In genomic region chr4:106238819-106239420, GRCh38 we compare ENCODE assay signal across 8 cellular contexts.
DNase-seq lines count a peak whose midpoint lies in the region; ATAC-seq and TF ChIP-seq lines count a peak whose summit lies in the region.

No MANE protein-coding gene starts in this region.

- DNase-seq in AG09319 (ENCODE audit: extremely low read depth, low read depth), result peak; percentile 2
- no peak for DNase-seq in GM12864 (ENCODE audit: low read depth)
- DNase-seq in HCEC 1CT, result peak; percentile 14
- peak; percentile 11 for DNase-seq in LNCaP clone FGC (ENCODE audit: low read depth)
- peak; percentile 5 for DNase-seq in amniotic stem cell (lab: John Stamatoyannopoulos, UW)
- no peak for DNase-seq in left colon
- no peak for DNase-seq in NCI-H774 (lab: John Stamatoyannopoulos, UW)
- DNase-seq in superior temporal gyrus (ENCODE audit: extremely low spot score), result no peak

- ATAC-seq in left colon, result peak; percentile 84

- TF ChIP-seq CTCF in AG09319 (IDR thresholded peaks at IDR 0.05; ENCODE audit: low read depth, low read length) (peak; percentile 58), GM12864 (IDR thresholded peaks at IDR 0.05; ENCODE audit: low read depth, low read length, missing control alignments) (peak; percentile 76), LNCaP clone FGC (IDR thresholded peaks at IDR 0.05; ENCODE audit: control insufficient read depth, extremely low read depth, insufficient read depth) (peak; percentile 50)

- intact Hi-C loops in left colon (cut with DNase I, micrococcal nuclease), result no loop called here

- H3K4me3 ChIP-seq in GM12864 (ENCODE audit: low read depth, low read length) (no peak overlapping the region), LNCaP clone FGC (ENCODE audit: low read depth, low read length) (no peak overlapping the region)

Comparison
In these comparisons a context has a peak if more than half of its experiments do, and no peak if none do; other contexts are left out.
1. DNase-seq: peak in AG09319 (single experiment), HCEC 1CT (single experiment), LNCaP clone FGC (single experiment) and amniotic stem cell (single experiment); none in GM12864 (single experiment), left colon (0 of 2), NCI-H774 (single experiment) and superior temporal gyrus (single experiment).
2. Peak in every context shown above with its lines, with median percentiles within 50 percentile points of each other: CTCF ChIP-seq.